ENCODE assay signal across 18 cellular contexts in genomic region chrX:70552174-70552704, GRCh38.
"Had no signal": no experiment of that assay in that cellular context is flagged by ENCODE, and none has a peak within 500 bp of the region (broad histone marks: within the 10 kb centered on the region; RNA-seq: fewer than 3 reads in every experiment).

No MANE protein-coding gene starts in this region.

- H3K4me1 ChIP-seq: left lung, spleen had no signal

- H3K4me3 Mint-ChIP-seq: activated CD8-positive, alpha-beta memory T cell treated with anti-CD3 and anti-CD28 coated beads, Interleukin-2, amount 10 ng/mL, durations not matched to agents 7 days and 5 days; activated naive CD4-positive, alpha-beta T cell treated with anti-CD3 and anti-CD28 coated beads, Interleukin-2, amount 50 U/mL, for 24 hours; activated T-cell treated with anti-CD3 and anti-CD28 coated beads, Interleukin-2, amount 50 U/mL, for 24 hours; stimulated activated naive B cell treated with anti-CD40 and anti-IgM and Interleukin-4, amounts not matched to agents 10 μg/mL and 1 μg/mL and 100 μg/mL, for 72 hours; type B pancreatic cell had no signal

- H3K4me1 Mint-ChIP-seq: activated naive CD4-positive, alpha-beta T cell treated with anti-CD3 and anti-CD28 coated beads, Interleukin-2, amount 50 U/mL, for 24 hours; stimulated activated naive B cell treated with anti-CD40 and anti-IgM and Interleukin-4, amounts not matched to agents 10 μg/mL and 1 μg/mL and 100 μg/mL, for 72 hours had no signal

- H3K4me3 ChIP-seq: left lung, spleen had no signal

- H3K9me3 ChIP-seq: left lung, spleen had no signal

- ATAC-seq: activated CD8-positive, alpha-beta memory T cell treated with anti-CD3 and anti-CD28 coated beads, Interleukin-2, amount 10 ng/mL, durations not matched to agents 7 days and 5 days; left lung; sciatic nerve; stimulated activated naive B cell treated with anti-CD40 and anti-IgM and Interleukin-4, amounts not matched to agents 10 μg/mL and 1 μg/mL and 100 μg/mL, for 72 hours had no signal

- H3K36me3 ChIP-seq: brain microvascular endothelial cell, left lung, spleen had no signal

- H3K27ac ChIP-seq: brain microvascular endothelial cell, left lung, spleen had no signal

- H3K9me3 Mint-ChIP-seq: activated naive CD4-positive, alpha-beta T cell treated with anti-CD3 and anti-CD28 coated beads, Interleukin-2, amount 50 U/mL, for 24 hours; activated T-cell treated with anti-CD3 and anti-CD28 coated beads, Interleukin-2, amount 50 U/mL, for 24 hours; stimulated activated naive B cell treated with anti-CD40 and anti-IgM and Interleukin-4, amounts not matched to agents 10 μg/mL and 1 μg/mL and 100 μg/mL, for 72 hours; type B pancreatic cell had no signal

- H3K27me3 Mint-ChIP-seq: activated CD8-positive, alpha-beta memory T cell treated with anti-CD3 and anti-CD28 coated beads, Interleukin-2, amount 10 ng/mL, durations not matched to agents 7 days and 5 days; activated naive CD4-positive, alpha-beta T cell treated with anti-CD3 and anti-CD28 coated beads, Interleukin-2, amount 50 U/mL, for 24 hours; type B pancreatic cell had no signal

- H3K27me3 ChIP-seq: brain microvascular endothelial cell, left lung, spleen had no signal

- H3K27ac Mint-ChIP-seq: activated CD8-positive, alpha-beta memory T cell treated with anti-CD3 and anti-CD28 coated beads, Interleukin-2, amount 10 ng/mL, durations not matched to agents 7 days and 5 days; activated naive CD4-positive, alpha-beta T cell treated with anti-CD3 and anti-CD28 coated beads, Interleukin-2, amount 50 U/mL, for 24 hours; activated T-cell treated with anti-CD3 and anti-CD28 coated beads, Interleukin-2, amount 50 U/mL, for 24 hours; stimulated activated naive B cell treated with anti-CD40 and anti-IgM and Interleukin-4, amounts not matched to agents 10 μg/mL and 1 μg/mL and 100 μg/mL, for 72 hours; type B pancreatic cell had no signal

- DNase-seq: activated CD4-positive, alpha-beta T cell treated with anti-CD3 and anti-CD28 coated beads, Interleukin-2, amount 50 U/mL, for 48 hours; activated CD4-positive, CD25-positive, alpha-beta regulatory T cell treated with anti-CD3 and anti-CD28 coated beads, Interleukin-2, amount 50 U/mL, for 72 hours; activated CD8-positive, alpha-beta memory T cell treated with anti-CD3 and anti-CD28 coated beads, Interleukin-2, amount 10 ng/mL, durations not matched to agents 7 days and 5 days; activated effector memory CD4-positive, alpha-beta T cell treated with Interleukin-2 at 50 U/mL for 16 hours; activated T-cell treated with anti-CD3 and anti-CD28 coated beads, Interleukin-2, amount 50 U/mL, for 24 hours; amniotic stem cell; brain microvascular endothelial cell; dermis blood vessel endothelial cell; glutamatergic neuron; left lung; mesendoderm; spleen; stimulated activated CD4-positive, alpha-beta T cell treated with anti-CD3 and anti-CD28 coated beads, Interleukin-1b, Interleukin-23, amount 100 ng/mL, for 48 hours; stimulated activated naive B cell treated with anti-CD40 and anti-IgM and Interleukin-4, amounts not matched to agents 10 μg/mL and 1 μg/mL and 100 μg/mL, for 72 hours; substantia nigra had no signal
